In genomic region chr2:203750669-203751068, GRCh38 we compare ENCODE assay signal across 12 cellular contexts. TPM values are rescaled to one million over a fixed set of nuclear protein-coding genes. Genes with fewer than 3 reads are reported as not detected.
"Had no signal": no experiment of that assay in that cellular context is flagged by ENCODE, and none has a peak within 500 bp of the region (broad histone marks: within the 10 kb centered on the region; RNA-seq: fewer than 3 reads in every experiment).

No MANE protein-coding gene starts in this region.

- H3K27me3 ChIP-seq: ascending aorta, neutrophil, right atrium auricular region, thyroid gland had no signal

- H3K36me3 ChIP-seq: ascending aorta, neutrophil, right atrium auricular region, thyroid gland had no signal

- H3K4me3 ChIP-seq: ascending aorta, right atrium auricular region, SK-N-MC, skin epidermis, thyroid gland had no signal

- H3K27ac ChIP-seq: ascending aorta, neutrophil, right atrium auricular region, SK-N-MC, thyroid gland had no signal

- H3K4me1 ChIP-seq: ascending aorta, right atrium auricular region, thyroid gland had no signal

- H3K9me3 ChIP-seq: neutrophil, thyroid gland had no signal

- ATAC-seq: naive thymus-derived CD8-positive, alpha-beta T cell had no signal

- DNase-seq: activated CD4-positive, CD25-positive, alpha-beta regulatory T cell; foreskin melanocyte; head of caudate nucleus; naive thymus-derived CD8-positive, alpha-beta T cell; thyroid gland had no signal

RNA-seq across cellular contexts. Expression of gene CD28, which starts 44.2 kb away (rescaled TPM):
- total RNA-seq: bronchial epithelial cell had no signal
- polyA plus RNA-seq: endothelial cell of umbilical vein had no signal
